ENCODE assay signal across 27 cellular contexts in genomic region chr18:22020127-22020866, GRCh38.
DNase-seq lines count a peak whose midpoint lies in the region; ATAC-seq and TF ChIP-seq lines count a peak whose summit lies in the region.
"Had no signal": no experiment of that assay in that cellular context is flagged by ENCODE, and none has a peak within 500 bp of the region (broad histone marks: within the 10 kb centered on the region; RNA-seq: fewer than 3 reads in every experiment).

No MANE protein-coding gene starts in this region.

- peaks cover 3% of the 10 kb centered on the region for H3K36me3 Mint-ChIP-seq in type B pancreatic cell

- H3K9ac ChIP-seq in mucosa of stomach (ENCODE audit: low read length) = peak overlapping the region; percentile 52

- peak overlapping the region; percentile 76 for H3K27ac Mint-ChIP-seq in type B pancreatic cell
- H3K27ac Mint-ChIP-seq: CD4-positive, alpha-beta T cell; stimulated activated naive CD8-positive, alpha-beta T cell treated with anti-CD3 and anti-CD28 coated beads, Interleukin-15, Interleukin-2, amounts not matched to agents 100 ng/mL and 50 ng/mL, for 24 hours; T-helper 1 cell treated with Interleukin-12 subunit alpha and Interleukin-12 subunit beta and Interleukin-4 antibody, amounts not matched to agents 30 μg/mL and 1 μg/mL, for 36 hours had no signal

- no peaks in the 10 kb centered on the region for H3K27me3 ChIP-seq in mucosa of stomach (ENCODE audit: control insufficient read depth, insufficient read depth, low read length)
- H3K27me3 ChIP-seq: adrenal gland, esophagus squamous epithelium, tibial artery had no signal

- H3K9me3 ChIP-seq in mucosa of stomach (ENCODE audit: control insufficient read depth, low read length) = no peaks in the 10 kb centered on the region
- H3K9me3 ChIP-seq: adrenal gland, esophagus squamous epithelium, gastrocnemius medialis, tibial artery had no signal

- intact Hi-C loops in left colon (cut with DNase I, micrococcal nuclease) = no loop called here

- peaks cover 55% of the 10 kb centered on the region for H3K4me1 ChIP-seq in mucosa of stomach (ENCODE audit: control insufficient read depth, insufficient read depth, low read length)
- H3K4me1 ChIP-seq: adrenal gland, esophagus squamous epithelium, gastrocnemius medialis, tibial artery had no signal

- peaks cover 22% of the 10 kb centered on the region for H3K4me1 Mint-ChIP-seq in type B pancreatic cell (ENCODE audit: unreplicated experiment)

- no peak for TF ChIP-seq CTCF in type B pancreatic cell (conservative IDR thresholded peaks at IDR 0.05)

- no peak overlapping the region for H3K4me3 ChIP-seq in mucosa of stomach (ENCODE audit: low read length)
- H3K4me3 ChIP-seq: adrenal gland, coronary artery, esophagus squamous epithelium, gastrocnemius medialis, SK-N-MC, tibial artery had no signal

- DNase-seq in HuH-7.5 (ENCODE audit: low spot score) (peak; percentile 79), left colon (peak; percentile 42 to 56), type B pancreatic cell (ENCODE audit: extremely low spot score, unreplicated experiment) (no peak), NCI-H510A treated with DMSO at 0.1 percent for 48 hours (lab: John Stamatoyannopoulos, UW) (no peak)
- DNase-seq: activated CD4-positive, alpha-beta T cell treated with anti-CD3 and anti-CD28 coated beads for 4 hours; activated naive CD4-positive, alpha-beta T cell treated with Interleukin-2 at 50 U/mL for 16 hours; activated T-cell treated with anti-CD3 and anti-CD28 coated beads, Interleukin-2, amount 50 U/mL, for 48 hours; CD4-positive, alpha-beta T cell; esophagus squamous epithelium; gastrocnemius medialis; GF-D8; hypothalamus; IMR-90; NCI-H1105; NCI-H1930; NCI-H226; NCI-H82; stimulated activated CD4-positive, alpha-beta T cell treated with anti-CD3 and anti-CD28 coated beads, Interleukin-4, amount 100 ng/mL, for 4 hours; tibial artery had no signal

- ATAC-seq in left colon (peak; percentile 76), GM18517 (IDR thresholded peaks at IDR 0.05; ENCODE audit: unreplicated experiment) (no peak), GM21528 (IDR thresholded peaks at IDR 0.05; ENCODE audit: low FRiP score, unreplicated experiment) (no peak)
- ATAC-seq: gastrocnemius medialis had no signal

- H3K36me3 ChIP-seq in mucosa of stomach (ENCODE audit: control insufficient read depth, insufficient read depth, low read length) = no peaks in the 10 kb centered on the region
- H3K36me3 ChIP-seq: adrenal gland, esophagus squamous epithelium, gastrocnemius medialis, tibial artery had no signal

- peaks cover 5% of the 10 kb centered on the region for H3K9me3 Mint-ChIP-seq in type B pancreatic cell
- H3K9me3 Mint-ChIP-seq: CD4-positive, alpha-beta T cell had no signal

- H3K4me3 Mint-ChIP-seq in type B pancreatic cell = peak overlapping the region; percentile 4
- H3K4me3 Mint-ChIP-seq: CD4-positive, alpha-beta T cell; stimulated activated naive CD8-positive, alpha-beta T cell treated with anti-CD3 and anti-CD28 coated beads, Interleukin-15, Interleukin-2, amounts not matched to agents 100 ng/mL and 50 ng/mL, for 24 hours; T-helper 1 cell treated with Interleukin-12 subunit alpha and Interleukin-12 subunit beta and Interleukin-4 antibody, amounts not matched to agents 30 μg/mL and 1 μg/mL, for 36 hours had no signal

- no peaks in the 10 kb centered on the region for H3K27me3 Mint-ChIP-seq in type B pancreatic cell

Comparison
In these comparisons a context has a peak if more than half of its experiments do, and no peak if none do; other contexts are left out.
1. DNase-seq: peak in HuH-7.5 (single experiment) and left colon (2 of 2); none in type B pancreatic cell (single experiment) and NCI-H510A treated with DMSO at 0.1 percent for 48 hours (single experiment).